ENCODE assay signal across 19 cellular contexts in genomic region chr2:123128951-123129350, GRCh38.
DNase-seq lines count a peak whose midpoint lies in the region; ATAC-seq, FAIRE-seq and TF ChIP-seq lines count a peak whose summit lies in the region.
"Had no signal": no experiment of that assay in that cellular context is flagged by ENCODE, and none has a peak within 500 bp of the region (broad histone marks: within the 10 kb centered on the region; RNA-seq: fewer than 3 reads in every experiment).

No MANE protein-coding gene starts in this region.

- no peak for TF ChIP-seq POLR2A in H1 (IDR thresholded peaks at IDR 0.05; ENCODE audit: control extremely low read depth in 1 of 2, low read depth in 2 of 2, low read length in 2 of 2)

- H3K4me1 ChIP-seq in cardiac muscle cell (ENCODE audit: low read depth) (peaks cover 20% of the 10 kb centered on the region), H1 (replicated peaks in 1 of 4; ENCODE audit: control insufficient read depth in 3 of 4, insufficient read depth in 4 of 4, low read length in 3 of 4) (no peaks in the 10 kb centered on the region), neural progenitor cell (no peaks in the 10 kb centered on the region), smooth muscle cell (ENCODE audit: low read depth) (no peaks in the 10 kb centered on the region)

- H2BK5ac ChIP-seq in H1 (ENCODE audit: low read depth, low read length) = no peak overlapping the region

- H3K27me3 ChIP-seq in cardiac muscle cell (no peaks in the 10 kb centered on the region), H1 (replicated peaks in 1 of 4; ENCODE audit: control insufficient read depth in 3 of 4, extremely low read depth in 1 of 4, insufficient read depth in 3 of 4, low read length in 3 of 4) (peaks cover 0 to 1% (median 0%) of the 10 kb centered on the region in 4 experiments; a peak in 1 of 7 replicates), neural progenitor cell (no peaks in the 10 kb centered on the region), smooth muscle cell (ENCODE audit: low read depth) (no peaks in the 10 kb centered on the region)

- H3K4me2 ChIP-seq in H1 (ENCODE audit: insufficient read depth in 1 of 2, low read depth in 2 of 2, low read length in 2 of 2) = no peak overlapping the region
- no peak overlapping the region for H3K4me2 ChIP-seq in neural progenitor cell
- no peak overlapping the region for H3K4me2 ChIP-seq in smooth muscle cell

- no peak for FAIRE-seq in H1 (lab: Jason Lieb, UNC)
- FAIRE-seq: G401.6, GM12892 had no signal

- H3K9ac ChIP-seq in H1 (replicated peaks in 1 of 4; ENCODE audit: extremely low read depth in 1 of 4, low read depth in 3 of 4, low read length in 3 of 4) (no peak overlapping the region), neural progenitor cell (no peak overlapping the region), smooth muscle cell (ENCODE audit: low read depth) (no peak overlapping the region)

- POLR2A ChIA-PET in H1 (lab: Charles Lee; ENCODE audit: partially characterized antibody) = no interaction called here

- no peak overlapping the region for H3K56ac ChIP-seq in H1 (replicated peaks; ENCODE audit: insufficient read length, low read depth, low read length)

- H3K23ac ChIP-seq in H1 (ENCODE audit: insufficient read length) = no peak overlapping the region

- no peak for TF ChIP-seq RAD21 in H1 (IDR thresholded peaks at IDR 0.05 in 1 of 2, conservative IDR thresholded peaks at IDR 0.05 in 1 of 2; ENCODE audit: low read depth in 2 of 2, low read length in 2 of 2)

- H3K27ac Mint-ChIP-seq in neural progenitor cell = no peak overlapping the region
- H3K27ac Mint-ChIP-seq: CD4-positive, alpha-beta memory T cell had no signal

- H3K27me3 Mint-ChIP-seq in neural progenitor cell (ENCODE audit: insufficient read depth, low read depth) = no peaks in the 10 kb centered on the region
- H3K27me3 Mint-ChIP-seq: CD4-positive, alpha-beta memory T cell had no signal

- H4K5ac ChIP-seq in H1 (ENCODE audit: insufficient read length, low read depth, low read length) = no peak overlapping the region

- H3K4me3 Mint-ChIP-seq in neural progenitor cell = no peak overlapping the region
- H3K4me3 Mint-ChIP-seq: CD4-positive, alpha-beta memory T cell had no signal

- no peak overlapping the region for H3K14ac ChIP-seq in H1 (ENCODE audit: insufficient read length)

- peak in 1 of 2 donors; percentile 58 for DNase-seq in cardiac muscle cell (ENCODE audit: low read depth in 1 of 2, low spot score in 1 of 2)
- no peak for DNase-seq in left cardiac atrium
- no peak for DNase-seq in H1 (ENCODE audit: low read depth in 1 of 2, low spot score in 2 of 2)
- DNase-seq in neural progenitor cell (ENCODE audit: low spot score) = no peak
- no peak for DNase-seq in smooth muscle cell (lab: John Stamatoyannopoulos, UW; ENCODE audit: unreplicated experiment)
- DNase-seq in UCSD-AML1 (lab: John Stamatoyannopoulos, UW; ENCODE audit: unreplicated experiment) = no peak
- DNase-seq in substantia nigra (lab: John Stamatoyannopoulos, UW) = no peak
- DNase-seq in posterior cingulate gyrus = no peak
- DNase-seq: C1 segment of cervical spinal cord; Calu3; CD4-positive, alpha-beta memory T cell; COR-L47; DMS53; DMS79 treated with DMSO at 0.1 percent for 48 hours; GOT3; H7; HCEC 1CT had no signal

- no peaks in the 10 kb centered on the region for H3K79me1 ChIP-seq in H1 (ENCODE audit: low read depth, low read length)

- TF ChIP-seq CTCF in cardiac muscle cell (IDR thresholded peaks at IDR 0.05; ENCODE audit: low read depth, low read length) (no peak), H1 (IDR thresholded peaks at IDR 0.05; ENCODE audit: control extremely low read depth in 1 of 3, insufficient read depth in 1 of 3, low read depth in 1 of 3, low read length in 3 of 3) (no peak), neural progenitor cell (IDR thresholded peaks at IDR 0.05) (no peak), smooth muscle cell (IDR thresholded peaks at IDR 0.05; ENCODE audit: borderline replicate concordance, insufficient read depth, poor library complexity, severe bottlenecking) (no peak)

- H2AK5ac ChIP-seq in H1 (ENCODE audit: low read depth, low read length) = no peak overlapping the region

- H4K20me1 ChIP-seq in H1 (replicated peaks in 1 of 2; ENCODE audit: control insufficient read depth in 1 of 2, insufficient read depth in 2 of 2, low read length in 2 of 2) = no peaks in the 10 kb centered on the region
- no peaks in the 10 kb centered on the region for H4K20me1 ChIP-seq in neural progenitor cell (ENCODE audit: low read depth)
- no peaks in the 10 kb centered on the region for H4K20me1 ChIP-seq in smooth muscle cell (ENCODE audit: low read depth)

- peak overlapping the region; percentile 73 for H3K27ac ChIP-seq in cardiac muscle cell
- no peak overlapping the region for H3K27ac ChIP-seq in H1 (ENCODE audit: low read depth, low read length)
- no peak overlapping the region for H3K27ac ChIP-seq in neural progenitor cell
- H3K27ac ChIP-seq in smooth muscle cell (ENCODE audit: low read depth) = no peak overlapping the region
- no peak overlapping the region for H3K27ac ChIP-seq in substantia nigra (ENCODE audit: low read depth, low read length, poor library complexity, severe bottlenecking)

- H3K4me3 ChIP-seq in cardiac muscle cell = no peak overlapping the region
- H3K4me3 ChIP-seq in H1 (ENCODE audit: extremely low read depth in 1 of 4, insufficient read depth in 2 of 4, low read depth in 3 of 4, low read length in 4 of 4) = no peak overlapping the region
- no peak overlapping the region for H3K4me3 ChIP-seq in neural progenitor cell
- H3K4me3 ChIP-seq in smooth muscle cell = no peak overlapping the region

- ATAC-seq in left cardiac atrium = no peak

- no peak overlapping the region for H2BK120ac ChIP-seq in H1 (replicated peaks; ENCODE audit: low read depth, low read length)

- H3K18ac ChIP-seq in H1 (ENCODE audit: extremely low read depth, low read length) = no peak overlapping the region

- no peaks in the 10 kb centered on the region for H3K36me3 Mint-ChIP-seq in neural progenitor cell
- H3K36me3 Mint-ChIP-seq: CD4-positive, alpha-beta memory T cell had no signal

- no peak overlapping the region for H2BK12ac ChIP-seq in H1 (ENCODE audit: low read depth, low read length)

- intact Hi-C loops in left cardiac atrium (cut with DNase I) = no loop called here
- intact Hi-C loops in posterior cingulate gyrus (cut with DNase I) = no loop called here

- WGBS in H1 (ENCODE audit: extremely low coverage in 1 of 2, insufficient coverage in 1 of 2, insufficient read length in 1 of 2, insufficient replicate concordance in 2 of 2, low coverage in 1 of 2, low lambda C conversion rate in 2 of 2, missing lambda C conversion rate in 1 of 2), 2 experiments = 100% methylated on average over 1 of the region's 1 CpG; no CpG with 5 or more reads in 1 of the 2 experiments
- WGBS in smooth muscle cell (ENCODE audit: low lambda C conversion rate) = 19% methylated on average over 1 of the region's 1 CpG

- H3K79me2 ChIP-seq in H1 (ENCODE audit: control insufficient read depth in 1 of 2, insufficient read depth in 2 of 2, low read length in 2 of 2) (no peaks in the 10 kb centered on the region), neural progenitor cell (ENCODE audit: low read depth) (no peaks in the 10 kb centered on the region), smooth muscle cell (ENCODE audit: low read depth) (no peaks in the 10 kb centered on the region)

- H2AFZ ChIP-seq in H1 (ENCODE audit: low read length) (peak overlapping the region; percentile 42; the same call in 1 of the 2 replicates), neural progenitor cell (replicated peaks) (peak overlapping the region; percentile 64), smooth muscle cell (ENCODE audit: low read depth) (peak overlapping the region; percentile 49)

- no peak for TF ChIP-seq EP300 in H1 (IDR thresholded peaks at IDR 0.05; ENCODE audit: borderline replicate concordance in 1 of 2, low read depth in 2 of 2, low read length in 2 of 2)

- CTCF ChIA-PET in H1 (lab: Charles Lee; ENCODE audit: partially characterized antibody) = interaction anchor here (0.7 kb wide), 1 partner anchor 16 kb away, joined by 3 read pairs; no protein-coding TSS in a partner anchor

- H4K8ac ChIP-seq in H1 (ENCODE audit: extremely low read depth, insufficient read depth, low read length) = no peak overlapping the region

- no peak overlapping the region for H2BK20ac ChIP-seq in H1 (ENCODE audit: low read length)

- H3F3A ChIP-seq in neural progenitor cell (ENCODE audit: low read depth) = no peaks in the 10 kb centered on the region
- peaks cover 11% of the 10 kb centered on the region for H3F3A ChIP-seq in smooth muscle cell (ENCODE audit: low read depth)

- H3K4me1 Mint-ChIP-seq in neural progenitor cell = no peaks in the 10 kb centered on the region
- H3K4me1 Mint-ChIP-seq: CD4-positive, alpha-beta memory T cell had no signal

- no peaks in the 10 kb centered on the region for H3K36me3 ChIP-seq in cardiac muscle cell
- H3K36me3 ChIP-seq in H1 (ENCODE audit: control insufficient read depth in 2 of 4, insufficient read depth in 4 of 4, low read length in 3 of 4) = no peaks in the 10 kb centered on the region
- no peaks in the 10 kb centered on the region for H3K36me3 ChIP-seq in neural progenitor cell
- no peaks in the 10 kb centered on the region for H3K36me3 ChIP-seq in smooth muscle cell (ENCODE audit: low read depth)

- H3K4ac ChIP-seq in H1 (replicated peaks; ENCODE audit: insufficient read length, low read depth, low read length) = no peak overlapping the region

- H3K23me2 ChIP-seq in H1 (ENCODE audit: low read depth, low read length) = no peaks in the 10 kb centered on the region

- H2BK15ac ChIP-seq in H1 (ENCODE audit: low read length) = no peak overlapping the region

- no peak overlapping the region for H4K91ac ChIP-seq in H1 (replicated peaks; ENCODE audit: insufficient read length, low read length)

- H3K9me3 Mint-ChIP-seq in neural progenitor cell = peaks cover 6% of the 10 kb centered on the region

- no peaks in the 10 kb centered on the region for H3K9me3 ChIP-seq in cardiac muscle cell (ENCODE audit: low read depth)
- peaks cover 0 to 2% of the 10 kb centered on the region in 2 experiments; a peak in 1 of 4 replicates for H3K9me3 ChIP-seq in H1 (ENCODE audit: insufficient read depth in 2 of 2, low read depth in 1 of 2, low read length in 1 of 2)
- no peaks in the 10 kb centered on the region for H3K9me3 ChIP-seq in neural progenitor cell (ENCODE audit: low read depth)
- H3K9me3 ChIP-seq in smooth muscle cell (replicated peaks; ENCODE audit: low read depth) = no peaks in the 10 kb centered on the region

TF ChIP-seq in H1, 55 proteins besides CTCF, POLR2A, EP300 and RAD21:
- TF ChIP-seq RNF2 (IDR thresholded peaks at IDR 0.05; ENCODE audit: borderline replicate concordance, low read depth, low read length, missing control alignments, poor library complexity, severe bottlenecking) = no peak
